Comparison of ENCODE assay signal across 8 cellular contexts in genomic region chr2:96321230-96322103, GRCh38. TPM values are rescaled to one million over a fixed set of nuclear protein-coding genes. Genes with fewer than 3 reads are reported as not detected.
DNase-seq lines count a peak whose midpoint lies in the region; ATAC-seq, FAIRE-seq and TF ChIP-seq lines count a peak whose summit lies in the region.

No MANE protein-coding gene starts in this region.

- peak overlapping the region; percentile 54 for H3K9ac ChIP-seq in neural cell (ENCODE audit: low read length)

- H3K27ac ChIP-seq in ACC112 (ENCODE audit: low read depth, low read length): no peak overlapping the region
- no peak overlapping the region for H3K27ac ChIP-seq in neural cell (ENCODE audit: low read length)
- H3K27ac ChIP-seq in suprapubic skin: peak overlapping the region; percentile 10

- TF ChIP-seq POLR2A in erythroblast (IDR thresholded peaks at IDR 0.05; ENCODE audit: low read length): no peak
- peak in 1 of 2 donors; percentile 17 for TF ChIP-seq POLR2A in suprapubic skin (IDR thresholded peaks at IDR 0.05)

- H4K20me1 ChIP-seq in neural cell (ENCODE audit: insufficient read depth): no peaks in the 10 kb centered on the region

- under 1% methylated on average over 57 of the region's 81 CpGs for WGBS in suprapubic skin

- peak; percentile 91 for FAIRE-seq in GM18507 (lab: Jason Lieb, UNC)

- peaks cover 10% of the 10 kb centered on the region for H3K4me1 ChIP-seq in ACC112 (ENCODE audit: control insufficient read depth, insufficient read depth, low read length, unreplicated experiment)
- H3K4me1 ChIP-seq in suprapubic skin: peaks cover 36% of the 10 kb centered on the region

- H3K9me3 ChIP-seq in neural cell (ENCODE audit: low read length): no peaks in the 10 kb centered on the region
- H3K9me3 ChIP-seq in suprapubic skin: no peaks in the 10 kb centered on the region

- H3K79me2 ChIP-seq in ACC112 (ENCODE audit: control insufficient read depth, insufficient read depth, low read length, unreplicated experiment) (no peaks in the 10 kb centered on the region), neural cell (replicated peaks; ENCODE audit: insufficient read depth, low read length) (no peaks in the 10 kb centered on the region)

- no peaks in the 10 kb centered on the region for H3K36me3 ChIP-seq in ACC112 (ENCODE audit: insufficient read depth, low read length)
- no peaks in the 10 kb centered on the region for H3K36me3 ChIP-seq in neural cell (ENCODE audit: insufficient read depth, low read length)
- H3K36me3 ChIP-seq in suprapubic skin: no peaks in the 10 kb centered on the region

- H3K9me2 ChIP-seq in neural cell (ENCODE audit: insufficient read depth, low read length): no peaks in the 10 kb centered on the region

- TF ChIP-seq EP300 in neural cell (conservative IDR thresholded peaks at IDR 0.05; ENCODE audit: poor library complexity, severe bottlenecking) (no peak), suprapubic skin (IDR thresholded peaks at IDR 0.05) (no peak)

- peak overlapping the region; percentile 82 for H3K4me2 ChIP-seq in neural cell (ENCODE audit: low read length)

- H3K4me3 ChIP-seq in ACC112 (ENCODE audit: low read depth, low read length) (peak overlapping the region; percentile 86), neural cell (ENCODE audit: low read length) (peak overlapping the region; percentile 79), suprapubic skin (peak overlapping the region; percentile 65)

- H3K27me3 ChIP-seq in ACC112 (ENCODE audit: insufficient read depth, low read length) (peaks cover 36% of the 10 kb centered on the region), neural cell (ENCODE audit: insufficient read depth, low read depth, low read length) (peaks cover 53% of the 10 kb centered on the region), suprapubic skin (peaks cover 24% of the 10 kb centered on the region)

- H2AFZ ChIP-seq in ACC112 (ENCODE audit: low read length, unreplicated experiment) (peak overlapping the region; percentile 89), neural cell (ENCODE audit: low read depth, low read length) (peak overlapping the region; percentile 18)

- peak; percentile 59 for ATAC-seq in HG02981 (IDR thresholded peaks at IDR 0.05; ENCODE audit: unreplicated experiment)

- DNase-seq in GM18507 (ENCODE audit: extremely low spot score, insufficient read length, low read depth): peak; percentile 60
- peak; percentile 45 for DNase-seq in NCI-H524 treated with DMSO at 0.1 percent for 48 hours (lab: John Stamatoyannopoulos, UW)
- peak; percentile 92 for DNase-seq in activated CD8-positive, alpha-beta memory T cell treated with anti-CD3 and anti-CD28 coated beads for 24 hours
- DNase-seq in erythroblast (lab: John Stamatoyannopoulos, UW): peak; percentile 61 to 65
- DNase-seq in suprapubic skin (ENCODE audit: low spot score in 2 of 2): no peak

- TF ChIP-seq RAD21 in neural cell (conservative IDR thresholded peaks at IDR 0.05): no peak

- no peak for TF ChIP-seq CTCF in neural cell (IDR thresholded peaks at IDR 0.05; ENCODE audit: poor library complexity, severe bottlenecking)
- no peak for TF ChIP-seq CTCF in suprapubic skin (IDR thresholded peaks at IDR 0.05)

- no peaks in the 10 kb centered on the region for H3F3A ChIP-seq in neural cell (ENCODE audit: insufficient read depth, low read length, poor library complexity, severe bottlenecking)

TF ChIP-seq in neural cell, 6 proteins besides CTCF, POLR2A, EP300 and RAD21:
- no peak for TF ChIP-seq EZH2 (IDR thresholded peaks at IDR 0.05; ENCODE audit: borderline replicate concordance, insufficient read depth, low read length, poor library complexity, severe bottlenecking)
- peak; percentile 19 for TF ChIP-seq POLR2AphosphoS5 (IDR thresholded peaks at IDR 0.05)

RNA-seq across cellular contexts. Expression of gene ITPRIPL1, which starts 3.6 kb away (rescaled TPM):
- polyA plus RNA-seq in neural cell: not detected in 2 replicates
- not detected in 2 replicates for polyA minus RNA-seq in neural cell
- 1 to 10 TPM in 3 of 4 donors, under 1 TPM in 1; 0.86 to 2.6 (median 2.2) TPM for total RNA-seq in suprapubic skin

RNA-seq across cellular contexts. Expression of gene NCAPH, which starts 14.1 kb away (rescaled TPM):
- polyA plus RNA-seq in neural cell: 0.82 and 2.7 TPM in 2 replicates
- polyA minus RNA-seq in neural cell: 0.69 and 1.7 TPM in 2 replicates
- total RNA-seq in suprapubic skin: 1 to 10 TPM; 1.7 to 3.9 (median 2.6) TPM

RNA-seq across cellular contexts. Expression of gene SNRNP200, which starts 16.1 kb away (rescaled TPM):
- polyA plus RNA-seq in neural cell: 70.4 and 75.7 TPM in 2 replicates
- polyA minus RNA-seq in neural cell: 78.9 and 83.5 TPM in 2 replicates
- total RNA-seq in suprapubic skin: 100 to 1,000 TPM in 3 of 4 donors, 10 to 100 TPM in 1; 75.8 to 150 (median 110) TPM

RNA-seq across cellular contexts. Expression of gene CIAO1, which starts 55.4 kb away (rescaled TPM):
- 182 and 188 TPM in 2 replicates for polyA plus RNA-seq in neural cell
- polyA minus RNA-seq in neural cell: 149 and 164 TPM in 2 replicates
- total RNA-seq in suprapubic skin: 100 to 1,000 TPM; 107 to 143 (median 110) TPM

RNA-seq across cellular contexts. Expression of gene TMEM127, which starts 55.7 kb away (rescaled TPM):
- 19.1 and 21.4 TPM in 2 replicates for polyA plus RNA-seq in neural cell
- polyA minus RNA-seq in neural cell: 28.5 and 31.6 TPM in 2 replicates
- 10 to 100 TPM; 39.3 to 66.5 (median 53.9) TPM for total RNA-seq in suprapubic skin

Comparison
In these comparisons a context has a peak if more than half of its experiments do, and no peak if none do; other contexts are left out.
1. DNase-seq: peak in GM18507 (single experiment), NCI-H524 treated with DMSO at 0.1 percent for 48 hours (single experiment), activated CD8-positive, alpha-beta memory T cell treated with anti-CD3 and anti-CD28 coated beads for 24 hours (single experiment) and erythroblast (2 of 2); none in suprapubic skin (0 of 2).
2. Peak in every context shown above with its lines, with median percentiles within 50 percentile points of each other: H3K4me3 ChIP-seq.